Comparison of ENCODE assay signal across 8 cellular contexts in genomic region chr10:101397140-101397539, GRCh38. TPM values are rescaled to one million over a fixed set of nuclear protein-coding genes. Genes with fewer than 3 reads are reported as not detected.
A peak's percentile ranks its signal among the peaks of the same experiment; 100 is the strongest.
DNase-seq lines count a peak whose midpoint lies in the region; ATAC-seq and TF ChIP-seq lines count a peak whose summit lies in the region.

No MANE protein-coding gene starts in this region.

- peak; percentile 83 for ATAC-seq in CD4-positive, alpha-beta T cell (ENCODE audit: poor library complexity)
- ATAC-seq in GM18909 (IDR thresholded peaks at IDR 0.05; ENCODE audit: poor library complexity, unreplicated experiment) (no peak), GM19397 (IDR thresholded peaks at IDR 0.05; ENCODE audit: unreplicated experiment) (no peak)

- no peaks in the 10 kb centered on the region for H3K36me3 ChIP-seq in vagina

- H3K4me3 ChIP-seq in vagina = no peak overlapping the region

- H3K4me1 ChIP-seq in vagina = peaks cover 13% of the 10 kb centered on the region

- intact Hi-C loops in CD4-positive, alpha-beta T cell (cut with DNase I, micrococcal nuclease) = loop anchor here (2.0 to 10.0 kb wide), 2 partner anchors 44 to 58 kb away; no protein-coding TSS in a partner anchor
- intact Hi-C loops in vagina (cut with DNase I) = no loop called here

- H3K27me3 ChIP-seq in CD4-positive, alpha-beta T cell (ENCODE audit: control insufficient read depth, insufficient read depth, low read length) = no peaks in the 10 kb centered on the region
- H3K27me3 ChIP-seq in vagina = no peaks in the 10 kb centered on the region

- CTCF ChIA-PET in CD4-positive, alpha-beta T cell (lab: Charles Lee) = interaction anchor here (0.8 to 1.0 kb wide), 2 partner anchors 34 to 45 kb away, joined by 3 read pairs; no protein-coding TSS in a partner anchor

- peaks cover 9% of the 10 kb centered on the region for H3K36me3 Mint-ChIP-seq in CD4-positive, alpha-beta T cell (ENCODE audit: low read depth)

- peaks cover 52% of the 10 kb centered on the region for H3K4me1 Mint-ChIP-seq in CD4-positive, alpha-beta T cell (ENCODE audit: low read depth)

- POLR2A ChIA-PET in CD4-positive, alpha-beta T cell (lab: Charles Lee) = no interaction called here

- H3K4me3 Mint-ChIP-seq in CD4-positive, alpha-beta T cell = no peak overlapping the region

- no peaks in the 10 kb centered on the region for H3K9me3 Mint-ChIP-seq in CD4-positive, alpha-beta T cell

- H3K9me3 ChIP-seq in CD4-positive, alpha-beta T cell (ENCODE audit: control insufficient read depth, low read length) = no peaks in the 10 kb centered on the region
- H3K9me3 ChIP-seq in vagina = no peaks in the 10 kb centered on the region

- TF ChIP-seq POLR2A in vagina (IDR thresholded peaks at IDR 0.05) = no peak

- no peak overlapping the region for H3K27ac ChIP-seq in CD4-positive, alpha-beta T cell (ENCODE audit: low read depth, low read length)
- H3K27ac ChIP-seq in vagina = no peak overlapping the region

- H3K27me3 Mint-ChIP-seq in CD4-positive, alpha-beta T cell = no peaks in the 10 kb centered on the region

- peak in 4 of 10 experiments; percentile 7 to 35 (median 16) for DNase-seq in CD4-positive, alpha-beta T cell
- DNase-seq in GM20000 (ENCODE audit: low spot score) = peak; percentile 8
- peak; percentile 17 for DNase-seq in activated CD4-positive, alpha-beta T cell treated with anti-CD3 and anti-CD28 coated beads, Interleukin-2, amount 50 U/mL, for 1 hour
- DNase-seq in iPS-NIHi11 (ENCODE audit: low spot score) = peak; percentile 55
- DNase-seq in pons (ENCODE audit: low spot score) = no peak
- no peak for DNase-seq in vagina (ENCODE audit: extremely low spot score in 2 of 2)

- H3K27ac Mint-ChIP-seq in CD4-positive, alpha-beta T cell = peak overlapping the region; percentile 46

- TF ChIP-seq CTCF in CD4-positive, alpha-beta T cell (IDR thresholded peaks at IDR 0.05) = no peak
- TF ChIP-seq CTCF in GM20000 (IDR thresholded peaks at IDR 0.05; ENCODE audit: extremely low read depth, missing control alignments) = no peak
- TF ChIP-seq CTCF in vagina (IDR thresholded peaks at IDR 0.05) = no peak

RNA-seq across cellular contexts. Expression of gene BTRC, which starts 43.2 kb away (rescaled TPM):
- total RNA-seq in CD4-positive, alpha-beta T cell = 10 to 100 TPM; 13.1 to 13.2 TPM
- total RNA-seq in vagina = 12.5 TPM

Comparison
In these comparisons a context has a peak if more than half of its experiments do, and no peak if none do; other contexts are left out.
1. DNase-seq: peak in GM20000 (single experiment), activated CD4-positive, alpha-beta T cell treated with anti-CD3 and anti-CD28 coated beads, Interleukin-2, amount 50 U/mL, for 1 hour (single experiment) and iPS-NIHi11 (single experiment); none in pons (single experiment) and vagina (0 of 2).